In genomic region chr3:4065080-4065479, GRCh38 we compare ENCODE assay signal across 15 cellular contexts.
A peak's percentile ranks its signal among the peaks of the same experiment; 100 is the strongest.
DNase-seq lines count a peak whose midpoint lies in the region; ATAC-seq and TF ChIP-seq lines count a peak whose summit lies in the region.
"Had no signal": no experiment of that assay in that cellular context is flagged by ENCODE, and none has a peak within 500 bp of the region (broad histone marks: within the 10 kb centered on the region; RNA-seq: fewer than 3 reads in every experiment).

No MANE protein-coding gene starts in this region.

- no peak for TF ChIP-seq CTCF in nephron progenitor cell (IDR thresholded peaks at IDR 0.05)

- DNase-seq in nephron progenitor cell (no peak), HuH-7 (ENCODE audit: low spot score) (no peak), NCI-H446 treated with DMSO at 0.1 percent for 48 hours (lab: John Stamatoyannopoulos, UW) (no peak), NCI-H345 treated with DMSO at 0.1 percent for 48 hours (lab: John Stamatoyannopoulos, UW; ENCODE audit: unreplicated experiment) (no peak)
- DNase-seq: C1 segment of cervical spinal cord; heart right ventricle; naive thymus-derived CD8-positive, alpha-beta T cell; PC-3; retina; stimulated activated CD4-positive, alpha-beta T cell treated with anti-CD3 and anti-CD28 coated beads, Interleukin-4, amount 100 ng/mL, for 24 hours had no signal

- no peaks in the 10 kb centered on the region for H3K36me3 Mint-ChIP-seq in nephron progenitor cell (ENCODE audit: low read depth)

- no peak overlapping the region for H3K4me3 Mint-ChIP-seq in nephron progenitor cell
- H3K4me3 Mint-ChIP-seq: central memory CD8-positive, alpha-beta T cell; naive thymus-derived CD8-positive, alpha-beta T cell; stimulated activated naive CD8-positive, alpha-beta T cell treated with anti-CD3 and anti-CD28 coated beads, Interleukin-15, Interleukin-2, amounts not matched to agents 100 ng/mL and 50 ng/mL, for 24 hours had no signal

- H3K9me3 Mint-ChIP-seq in nephron progenitor cell, result peaks cover 8% of the 10 kb centered on the region
- H3K9me3 Mint-ChIP-seq: central memory CD8-positive, alpha-beta T cell; stimulated activated naive CD8-positive, alpha-beta T cell treated with anti-CD3 and anti-CD28 coated beads, Interleukin-15, Interleukin-2, amounts not matched to agents 100 ng/mL and 50 ng/mL, for 24 hours had no signal

- ATAC-seq in GM18867 (IDR thresholded peaks at IDR 0.05; ENCODE audit: unreplicated experiment), result peak; percentile 69
- ATAC-seq in GM21737 (IDR thresholded peaks at IDR 0.05; ENCODE audit: unreplicated experiment), result peak; percentile 62
- ATAC-seq in HG03469 (IDR thresholded peaks at IDR 0.05; ENCODE audit: unreplicated experiment), result peak; percentile 82
- ATAC-seq: heart right ventricle, PC-3 had no signal

- H3K27ac Mint-ChIP-seq in nephron progenitor cell, result peak overlapping the region; percentile 43
- H3K27ac Mint-ChIP-seq: naive thymus-derived CD8-positive, alpha-beta T cell; stimulated activated naive CD8-positive, alpha-beta T cell treated with anti-CD3 and anti-CD28 coated beads, Interleukin-15, Interleukin-2, amounts not matched to agents 100 ng/mL and 50 ng/mL, for 24 hours had no signal

- H3K4me1 Mint-ChIP-seq in nephron progenitor cell, result peaks cover 58% of the 10 kb centered on the region
- H3K4me1 Mint-ChIP-seq: central memory CD8-positive, alpha-beta T cell had no signal

- H3K27me3 Mint-ChIP-seq in nephron progenitor cell (ENCODE audit: low read depth, poor library complexity), result no peaks in the 10 kb centered on the region
- H3K27me3 Mint-ChIP-seq: central memory CD8-positive, alpha-beta T cell; naive thymus-derived CD8-positive, alpha-beta T cell; stimulated activated naive CD8-positive, alpha-beta T cell treated with anti-CD3 and anti-CD28 coated beads, Interleukin-15, Interleukin-2, amounts not matched to agents 100 ng/mL and 50 ng/mL, for 24 hours had no signal
